1 cellular context compared by ENCODE assay signal in genomic region chr11:94128746-94129504, GRCh38.
TF ChIP-seq lines count a peak whose summit lies in the region.

TSS of gene PANX1 (plus strand) at chr11:94128841. CDS start at chr11:94129313, 472 bp downstream.

TF ChIP-seq in WTC11, 78 proteins besides CTCF, POLR2A, EP300 and RAD21 (continued from another document):
- TF ChIP-seq ARID4B (CRISPR knock-in tag; IDR thresholded peaks at IDR 0.05; ENCODE audit: borderline replicate concordance) (0 out of 2 replicates have a peak, but pooled peaks have one; percentile 44), ZNF281 (CRISPR knock-in tag; IDR thresholded peaks at IDR 0.05) (0 out of 2 replicates have a peak, but pooled peaks have one; percentile 62), ZMAT4 (CRISPR knock-in tag; IDR thresholded peaks at IDR 0.05) (no peak), NFE2L1 (CRISPR knock-in tag; IDR thresholded peaks at IDR 0.05) (peak; percentile 62; the same call in 1 of the 2 replicates), TEAD4 (CRISPR knock-in tag; IDR thresholded peaks at IDR 0.05) (peak; percentile 79; the same call in 1 of the 2 replicates), RELA (CRISPR knock-in tag; IDR thresholded peaks at IDR 0.05; ENCODE audit: borderline replicate concordance) (0 out of 2 replicates have a peak, but pooled peaks have one; percentile 27), ZNF512 (CRISPR knock-in tag; IDR thresholded peaks at IDR 0.05; ENCODE audit: borderline replicate concordance) (no peak), ERG (CRISPR knock-in tag; IDR thresholded peaks at IDR 0.05) (peak; percentile 53; the same call in 1 of the 2 replicates), FOXP1 (CRISPR knock-in tag; IDR thresholded peaks at IDR 0.05; ENCODE audit: borderline replicate concordance) (0 out of 2 replicates have a peak, but pooled peaks have one; percentile 43), ETV6 (CRISPR knock-in tag; IDR thresholded peaks at IDR 0.05) (peak; percentile 91), E2F5 (CRISPR knock-in tag; IDR thresholded peaks at IDR 0.05) (peak; percentile 80; the same call in 1 of the 2 replicates), TP53 (CRISPR knock-in tag; IDR thresholded peaks at IDR 0.05) (peak; percentile 19; the same call in 1 of the 2 replicates), MAX (CRISPR knock-in tag; IDR thresholded peaks at IDR 0.05) (peak; percentile 61; the same call in 1 of the 2 replicates), IRF2 (CRISPR knock-in tag; IDR thresholded peaks at IDR 0.05; ENCODE audit: borderline replicate concordance, low read depth) (no peak; the same call in 1 of the 2 replicates), ZNF396 (CRISPR knock-in tag; IDR thresholded peaks at IDR 0.05; ENCODE audit: borderline replicate concordance) (no peak), GABPB1 (CRISPR knock-in tag; IDR thresholded peaks at IDR 0.05) (no peak; the same call in none of the 2 replicates), SMAD4 (CRISPR knock-in tag; IDR thresholded peaks at IDR 0.05) (0 out of 2 replicates have a peak, but pooled peaks have one; percentile 53), TEAD1 (CRISPR knock-in tag; IDR thresholded peaks at IDR 0.05) (peak; percentile 93), HMGXB4 (CRISPR knock-in tag; IDR thresholded peaks at IDR 0.05) (peak; percentile 44), ZNF416 (CRISPR knock-in tag; IDR thresholded peaks at IDR 0.05) (0 out of 2 replicates have a peak, but pooled peaks have one; percentile 42), SP1 (CRISPR knock-in tag; conservative IDR thresholded peaks at IDR 0.05) (peak; percentile 83), GTF2I (CRISPR knock-in tag; conservative IDR thresholded peaks at IDR 0.05) (no peak), ZNF219 (CRISPR knock-in tag; IDR thresholded peaks at IDR 0.05; ENCODE audit: borderline replicate concordance) (0 out of 2 replicates have a peak, but pooled peaks have one; percentile 67), USF1 (CRISPR knock-in tag; IDR thresholded peaks at IDR 0.05) (peak; percentile 84)
